In the genomic region with DNA sequence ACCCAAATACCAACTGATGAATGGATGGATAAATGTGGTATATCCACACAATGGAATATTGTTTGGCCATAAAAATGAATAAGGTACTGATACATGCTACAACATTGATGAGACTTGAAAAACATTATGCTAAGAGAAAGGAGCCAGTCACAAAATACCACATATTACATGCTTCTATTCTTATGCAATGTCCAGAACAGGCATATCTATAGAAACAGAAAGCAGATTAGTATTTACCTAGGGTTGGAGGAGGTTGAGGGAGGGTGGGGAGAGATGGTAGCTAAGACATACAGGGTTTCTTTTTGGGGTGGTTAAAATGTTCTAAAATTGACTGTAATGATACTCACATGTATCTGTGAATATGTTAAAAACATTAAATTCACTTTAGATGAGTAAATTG, we compare ENCODE assay signal across 26 cellular contexts. TPM values are rescaled to one million over a fixed set of nuclear protein-coding genes. Genes with fewer than 3 reads are reported as not detected.
"Had no signal": no experiment of that assay in that cellular context is flagged by ENCODE, and none has a peak within 500 bp of the region (broad histone marks: within the 10 kb centered on the region; RNA-seq: fewer than 3 reads in every experiment).

No MANE protein-coding gene starts in this region.

- H3K4me3 ChIP-seq: esophagus squamous epithelium, gastrocnemius medialis, heart right ventricle, left lung, lower lobe of right lung, mucosa of descending colon had no signal

- FAIRE-seq: endometrium, islet of Langerhans, keratinocyte had no signal

- ATAC-seq: effector memory CD8-positive, alpha-beta T cell; esophagus mucosa; gastrocnemius medialis; heart right ventricle; left cardiac atrium; left lung; left ventricle myocardium superior; lower lobe of right lung; mucosa of descending colon; naive thymus-derived CD8-positive, alpha-beta T cell had no signal

- DNase-seq: cortex of kidney; effector CD8-positive, alpha-beta T cell; effector memory CD8-positive, alpha-beta T cell; endodermal cell; erythroblast; esophagus squamous epithelium; foreskin fibroblast; foreskin melanocyte; gastrocnemius medialis; glutamatergic neuron; head of caudate nucleus; heart right ventricle; hippocampal formation; left cardiac atrium; left lung; left ventricle myocardium superior; lower lobe of right lung; mesenchymal stem cell; mucosa of descending colon; naive B cell; naive thymus-derived CD8-positive, alpha-beta T cell had no signal

- H3K27me3 ChIP-seq: esophagus squamous epithelium, gastrocnemius medialis, left lung had no signal

- H3K36me3 ChIP-seq: esophagus squamous epithelium, gastrocnemius medialis, heart right ventricle, left lung, lower lobe of right lung had no signal

- H3K4me1 ChIP-seq: esophagus squamous epithelium, gastrocnemius medialis, heart right ventricle, left lung, lower lobe of right lung had no signal

- H3K27ac ChIP-seq: epithelial cell of prostate, esophagus squamous epithelium, gastrocnemius medialis, heart right ventricle, left lung, lower lobe of right lung had no signal

- H3K9me3 ChIP-seq: esophagus squamous epithelium, left lung, lower lobe of right lung, mucosa of descending colon had no signal

RNA-seq across cellular contexts. Expression of gene TBX18, which starts 24.8 kb away (rescaled TPM):
- total RNA-seq: naive thymus-derived CD8-positive, alpha-beta T cell had no signal
- polyA plus RNA-seq: naive thymus-derived CD8-positive, alpha-beta T cell had no signal
